11 cellular contexts compared by ENCODE assay signal in genomic region chrX:155065035-155065734, GRCh38. TPM values are rescaled to one million over a fixed set of nuclear protein-coding genes. Genes with fewer than 3 reads are reported as not detected.
DNase-seq lines count a peak whose midpoint lies in the region; ATAC-seq, FAIRE-seq and TF ChIP-seq lines count a peak whose summit lies in the region.
"Had no signal": no experiment of that assay in that cellular context is flagged by ENCODE, and none has a peak within 500 bp of the region (broad histone marks: within the 10 kb centered on the region; RNA-seq: fewer than 3 reads in every experiment).

No MANE protein-coding gene starts in this region.

- H3K36me3 Mint-ChIP-seq in activated CD4-positive, alpha-beta T cell treated with anti-CD3 and anti-CD28 coated beads, Interleukin-2, amount 10 ng/mL, durations not matched to agents 24 days and 14 days (ENCODE audit: low read depth) = peaks cover 5% of the 10 kb centered on the region
- H3K36me3 Mint-ChIP-seq in activated CD4-positive, alpha-beta T cell treated with anti-CD3 and anti-CD28 coated beads, Interleukin-2, amount 10 ng/mL, durations not matched to agents 7 days and 5 days (ENCODE audit: low read depth) = peaks cover 5% of the 10 kb centered on the region

- FAIRE-seq in small intestine (lab: Jason Lieb, UNC) = peak; percentile 5
- FAIRE-seq: G401.6 had no signal

- intact Hi-C loops in activated CD4-positive, alpha-beta T cell treated with anti-CD3 and anti-CD28 coated beads, Interleukin-2, amount 10 ng/mL, durations not matched to agents 24 days and 14 days (cut with micrococcal nuclease) = no loop called here

- no peaks in the 10 kb centered on the region for H3K4me1 ChIP-seq in small intestine (ENCODE audit: control insufficient read depth in 2 of 2, insufficient read depth in 1 of 2, low read depth in 1 of 2, low read length in 1 of 2)

- CTCF ChIA-PET in activated CD4-positive, alpha-beta T cell treated with anti-CD3 and anti-CD28 coated beads, Interleukin-2, amount 10 ng/mL, durations not matched to agents 7 days and 5 days (lab: Charles Lee) = interaction anchor here (1.7 kb wide), 1 partner anchor 9 kb away, joined by 4 read pairs; no protein-coding TSS in a partner anchor

- no peak for TF ChIP-seq CTCF in epithelial cell of proximal tubule (conservative IDR thresholded peaks at IDR 0.05; ENCODE audit: low read depth, low read length)

- ATAC-seq in HG03520 (IDR thresholded peaks at IDR 0.05; ENCODE audit: unreplicated experiment) (no peak), GM21723 (IDR thresholded peaks at IDR 0.05; ENCODE audit: unreplicated experiment) (no peak)
- ATAC-seq: lower lobe of right lung had no signal

- no peaks in the 10 kb centered on the region for H3K27me3 ChIP-seq in small intestine (ENCODE audit: control insufficient read depth in 2 of 2, insufficient read depth in 2 of 2, low read length in 2 of 2)

- WGBS in small intestine, 3 donors = 82 to 92% (median 91%) methylated on average over 8 of the region's 8 CpGs

- peak overlapping the region; percentile 30 for H3K4me3 ChIP-seq in epithelial cell of proximal tubule (ENCODE audit: low read depth, low read length)
- H3K4me3 ChIP-seq in small intestine (ENCODE audit: low read depth in 1 of 2, low read length in 2 of 2) = no peak overlapping the region
- H3K4me3 ChIP-seq: lower lobe of right lung, thoracic aorta had no signal

- H3K27ac ChIP-seq in small intestine (ENCODE audit: low read depth in 1 of 2, low read length in 1 of 2) = no peak overlapping the region
- H3K27ac ChIP-seq: lower lobe of right lung, thoracic aorta had no signal

- no peaks in the 10 kb centered on the region for H3K36me3 ChIP-seq in small intestine (ENCODE audit: control insufficient read depth in 2 of 2, insufficient read depth in 2 of 2, low read length in 2 of 2)
- H3K36me3 ChIP-seq: thoracic aorta had no signal

- DNase-seq in activated CD4-positive, alpha-beta T cell treated with anti-CD3 and anti-CD28 coated beads, Interleukin-2, amount 10 ng/mL, durations not matched to agents 24 days and 14 days = no peak
- no peak for DNase-seq in activated CD4-positive, alpha-beta T cell treated with anti-CD3 and anti-CD28 coated beads, Interleukin-2, amount 10 ng/mL, durations not matched to agents 7 days and 5 days
- DNase-seq in epithelial cell of proximal tubule (ENCODE audit: low read depth) (peak; percentile 50), small intestine (no peak)
- DNase-seq: activated B cell treated with CpG ODN at 0.5 μM for 24 hours, Kasumi-1, lower lobe of right lung had no signal

- H3K4me3 Mint-ChIP-seq in activated CD4-positive, alpha-beta T cell treated with anti-CD3 and anti-CD28 coated beads, Interleukin-2, amount 10 ng/mL, durations not matched to agents 24 days and 14 days = no peak overlapping the region
- H3K4me3 Mint-ChIP-seq in activated CD4-positive, alpha-beta T cell treated with anti-CD3 and anti-CD28 coated beads, Interleukin-2, amount 10 ng/mL, durations not matched to agents 7 days and 5 days = no peak overlapping the region
- H3K4me3 Mint-ChIP-seq: activated B cell treated with CpG ODN at 0.5 μM for 24 hours had no signal

- POLR2A ChIA-PET in activated CD4-positive, alpha-beta T cell treated with anti-CD3 and anti-CD28 coated beads, Interleukin-2, amount 10 ng/mL, durations not matched to agents 7 days and 5 days (lab: Charles Lee) = no interaction called here

- peaks cover 17% of the 10 kb centered on the region for H3K4me1 Mint-ChIP-seq in activated CD4-positive, alpha-beta T cell treated with anti-CD3 and anti-CD28 coated beads, Interleukin-2, amount 10 ng/mL, durations not matched to agents 24 days and 14 days
- peaks cover 34% of the 10 kb centered on the region for H3K4me1 Mint-ChIP-seq in activated CD4-positive, alpha-beta T cell treated with anti-CD3 and anti-CD28 coated beads, Interleukin-2, amount 10 ng/mL, durations not matched to agents 7 days and 5 days

- H3K9me3 Mint-ChIP-seq in activated CD4-positive, alpha-beta T cell treated with anti-CD3 and anti-CD28 coated beads, Interleukin-2, amount 10 ng/mL, durations not matched to agents 24 days and 14 days = no peaks in the 10 kb centered on the region
- no peaks in the 10 kb centered on the region for H3K9me3 Mint-ChIP-seq in activated CD4-positive, alpha-beta T cell treated with anti-CD3 and anti-CD28 coated beads, Interleukin-2, amount 10 ng/mL, durations not matched to agents 7 days and 5 days
- H3K9me3 Mint-ChIP-seq: activated B cell treated with CpG ODN at 0.5 μM for 24 hours had no signal

- no peaks in the 10 kb centered on the region for H3K9me3 ChIP-seq in small intestine (ENCODE audit: control insufficient read depth, low read depth)
- H3K9me3 ChIP-seq: lower lobe of right lung, thoracic aorta had no signal

- no peaks in the 10 kb centered on the region for H3K27me3 Mint-ChIP-seq in activated CD4-positive, alpha-beta T cell treated with anti-CD3 and anti-CD28 coated beads, Interleukin-2, amount 10 ng/mL, durations not matched to agents 24 days and 14 days
- no peaks in the 10 kb centered on the region for H3K27me3 Mint-ChIP-seq in activated CD4-positive, alpha-beta T cell treated with anti-CD3 and anti-CD28 coated beads, Interleukin-2, amount 10 ng/mL, durations not matched to agents 7 days and 5 days
- H3K27me3 Mint-ChIP-seq: activated B cell treated with CpG ODN at 0.5 μM for 24 hours had no signal

- peak overlapping the region; percentile 29 for H3K27ac Mint-ChIP-seq in activated CD4-positive, alpha-beta T cell treated with anti-CD3 and anti-CD28 coated beads, Interleukin-2, amount 10 ng/mL, durations not matched to agents 24 days and 14 days
- no peak overlapping the region for H3K27ac Mint-ChIP-seq in activated CD4-positive, alpha-beta T cell treated with anti-CD3 and anti-CD28 coated beads, Interleukin-2, amount 10 ng/mL, durations not matched to agents 7 days and 5 days
- H3K27ac Mint-ChIP-seq: activated B cell treated with CpG ODN at 0.5 μM for 24 hours had no signal

RNA-seq across cellular contexts. Expression of gene CMC4, which starts 5.8 kb away (rescaled TPM):
- total RNA-seq in activated CD4-positive, alpha-beta T cell treated with anti-CD3 and anti-CD28 coated beads, Interleukin-2, amount 10 ng/mL, durations not matched to agents 24 days and 14 days = 2.5 and 3.6 TPM in 2 replicates
- total RNA-seq in activated CD4-positive, alpha-beta T cell treated with anti-CD3 and anti-CD28 coated beads, Interleukin-2, amount 10 ng/mL, durations not matched to agents 7 days and 5 days = 1 to 10 TPM; 4.7 to 5.6 TPM
- 10.9 and 14.4 TPM in 2 replicates for total RNA-seq in epithelial cell of proximal tubule
- 10 to 100 TPM; 12.7 to 17.3 (median 13.2) TPM for polyA plus RNA-seq in small intestine

RNA-seq across cellular contexts. Expression of gene MTCP1, which starts 5.8 kb away (rescaled TPM):
- total RNA-seq in activated CD4-positive, alpha-beta T cell treated with anti-CD3 and anti-CD28 coated beads, Interleukin-2, amount 10 ng/mL, durations not matched to agents 24 days and 14 days = 9.8 and 11.4 TPM in 2 replicates
- total RNA-seq in activated CD4-positive, alpha-beta T cell treated with anti-CD3 and anti-CD28 coated beads, Interleukin-2, amount 10 ng/mL, durations not matched to agents 7 days and 5 days = 10 to 100 TPM; 18.1 to 19.6 TPM
- 0.29 and 2.0 TPM in 2 replicates for total RNA-seq in epithelial cell of proximal tubule
- 10 to 100 TPM; 13.5 to 42.3 (median 16.5) TPM for polyA plus RNA-seq in small intestine

RNA-seq across cellular contexts. Expression of gene BRCC3, which starts 6.1 kb away (rescaled TPM):
- total RNA-seq in activated CD4-positive, alpha-beta T cell treated with anti-CD3 and anti-CD28 coated beads, Interleukin-2, amount 10 ng/mL, durations not matched to agents 24 days and 14 days = 28.8 and 28.9 TPM in 2 replicates
- 10 to 100 TPM; 28.2 to 30.6 TPM for total RNA-seq in activated CD4-positive, alpha-beta T cell treated with anti-CD3 and anti-CD28 coated beads, Interleukin-2, amount 10 ng/mL, durations not matched to agents 7 days and 5 days
- total RNA-seq in epithelial cell of proximal tubule = 9.1 and 16.3 TPM in 2 replicates
- 10 to 100 TPM; 14.3 to 28.5 (median 19.7) TPM for polyA plus RNA-seq in small intestine

RNA-seq across cellular contexts. Expression of gene FUNDC2, which starts 38.5 kb away (rescaled TPM):
- 74.9 and 75.7 TPM in 2 replicates for total RNA-seq in activated CD4-positive, alpha-beta T cell treated with anti-CD3 and anti-CD28 coated beads, Interleukin-2, amount 10 ng/mL, durations not matched to agents 24 days and 14 days
- total RNA-seq in activated CD4-positive, alpha-beta T cell treated with anti-CD3 and anti-CD28 coated beads, Interleukin-2, amount 10 ng/mL, durations not matched to agents 7 days and 5 days = 10 to 100 TPM; 58.4 to 61.3 TPM
- 41.6 and 68.8 TPM in 2 replicates for total RNA-seq in epithelial cell of proximal tubule
- polyA plus RNA-seq in small intestine = 100 to 1,000 TPM in 1 of 3 donors, 10 to 100 TPM in 2; 94.7 to 129 (median 99.3) TPM

RNA-seq across cellular contexts. Expression of gene F8, which starts 42.7 kb away (rescaled TPM):
- 3.0 and 3.7 TPM in 2 replicates for total RNA-seq in activated CD4-positive, alpha-beta T cell treated with anti-CD3 and anti-CD28 coated beads, Interleukin-2, amount 10 ng/mL, durations not matched to agents 24 days and 14 days
- total RNA-seq in activated CD4-positive, alpha-beta T cell treated with anti-CD3 and anti-CD28 coated beads, Interleukin-2, amount 10 ng/mL, durations not matched to agents 7 days and 5 days = 1 to 10 TPM; 3.9 to 4.6 TPM
- 0.22 and 2.5 TPM in 2 replicates for total RNA-seq in epithelial cell of proximal tubule
- polyA plus RNA-seq in small intestine = 1 to 10 TPM in 2 of 3 donors, under 1 TPM in 1; 0.89 to 4.8 (median 1.4) TPM
